Comparison of ENCODE assay signal across 1 cellular context in genomic region chr6:106161893-106162292, GRCh38.
TF ChIP-seq lines count a peak whose summit lies in the region.

No MANE protein-coding gene starts in this region.

TF ChIP-seq in IMR-90, 13 proteins besides CTCF, POLR2A, EP300 and RAD21 (continued from another document):
- no peak for TF ChIP-seq NFE2L2 (IDR thresholded peaks at IDR 0.05; ENCODE audit: low read depth, low read length)
- no peak for TF ChIP-seq SMC3 (IDR thresholded peaks at IDR 0.05; ENCODE audit: low read depth, low read length)
- TF ChIP-seq CEBPB (IDR thresholded peaks at IDR 0.05; ENCODE audit: low read depth, low read length) = no peak
